Comparison of ENCODE assay signal across 24 cellular contexts in the genomic region with DNA sequence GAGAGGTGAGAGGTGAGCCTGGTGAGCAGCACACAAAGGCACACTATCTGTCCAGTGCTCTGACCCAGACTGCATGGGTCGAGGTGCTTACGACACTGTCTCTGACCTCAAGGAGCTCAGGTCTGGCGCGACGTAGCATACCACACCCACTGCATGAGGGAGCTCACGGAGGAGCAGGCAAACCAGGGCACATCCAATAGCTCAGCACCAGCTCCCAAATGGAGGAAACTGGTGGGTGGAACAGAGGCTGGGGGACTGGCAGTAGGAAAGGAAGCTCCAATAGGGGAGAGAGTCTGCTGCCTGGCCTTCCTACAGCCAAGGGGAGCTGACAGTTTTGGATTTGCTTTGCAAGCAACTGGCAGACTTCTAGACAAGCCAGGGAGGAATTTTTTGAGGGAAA. TPM values are rescaled to one million over a fixed set of nuclear protein-coding genes. Genes with fewer than 3 reads are reported as not detected.
"Had no signal": no experiment of that assay in that cellular context is flagged by ENCODE, and none has a peak within 500 bp of the region (broad histone marks: within the 10 kb centered on the region; RNA-seq: fewer than 3 reads in every experiment).

No MANE protein-coding gene starts in this region.

- H3K4me1 ChIP-seq: SJSA1 had no signal

- DNase-seq: Karpas-422, KG1, MG63, NCI-H1092, NCI-H1105 treated with DMSO at 0.1 percent for 48 hours, NCI-H1417 treated with DMSO at 0.1 percent for 48 hours, NCI-H146, NCI-H1694 treated with DMSO at 0.1 percent for 48 hours, NCI-H1930, NCI-H2081, NCI-H2107, NCI-H2227 treated with DMSO at 0.1 percent for 48 hours, NCI-H446, NCI-H510A, NCI-H524 treated with DMSO at 0.1 percent for 48 hours, NCI-H69, NCI-H774, PC-3, SIG-M5 had no signal

- H3K9me3 ChIP-seq: MG63, SJSA1 had no signal

- ATAC-seq: Panc1, PC-3 had no signal

- H3K36me3 ChIP-seq: MG63, SJSA1 had no signal

- H3K27ac ChIP-seq: RWPE1, SJSA1, SK-N-MC had no signal

- H3K27me3 ChIP-seq: SJSA1 had no signal

- H3K4me3 ChIP-seq: MG63, SJSA1, SK-N-MC had no signal

RNA-seq across cellular contexts. Expression of gene CELF4, which starts 36.3 kb away (rescaled TPM):
- total RNA-seq: HT-29, SJSA1 had no signal
